ENCODE assay signal across 31 cellular contexts in genomic region chr10:66257801-66258200, GRCh38.
"Had no signal": no experiment of that assay in that cellular context is flagged by ENCODE, and none has a peak within 500 bp of the region (broad histone marks: within the 10 kb centered on the region; RNA-seq: fewer than 3 reads in every experiment).

No MANE protein-coding gene starts in this region.

- H3K27me3 ChIP-seq: adrenal gland, ascending aorta, body of pancreas, brain microvascular endothelial cell, breast epithelium, cardiac muscle cell had no signal

- ATAC-seq: activated naive CD4-positive, alpha-beta T cell treated with anti-CD3 and anti-CD28 coated beads, Interleukin-2, amount 50 U/mL, for 72 hours; activated naive CD8-positive, alpha-beta T cell treated with anti-CD3 and anti-CD28 coated beads, Interleukin-2, amount 50 U/mL, for 24 hours; activated T-cell treated with anti-CD3 and anti-CD28 coated beads, Interleukin-2, amount 50 U/mL, for 4 hours; activated T-cell treated with anti-CD3 and anti-CD28 coated beads, Interleukin-2, amount 50 U/mL, for 72 hours; activated T-helper 17 cell treated with anti-CD3 and anti-CD28 coated beads, Interleukin-2, amount 50 U/mL, for 72 hours; body of pancreas had no signal

- H3K4me1 ChIP-seq: adrenal gland, ascending aorta, body of pancreas, breast epithelium had no signal

- H3K4me3 ChIP-seq: adrenal gland, ascending aorta, body of pancreas, breast epithelium, cardiac muscle cell had no signal

- H3K27ac ChIP-seq: adrenal gland, ascending aorta, body of pancreas, brain microvascular endothelial cell, breast epithelium, cardiac muscle cell had no signal

- H3K9me3 ChIP-seq: adrenal gland, ascending aorta, body of pancreas, breast epithelium had no signal

- DNase-seq: activated effector memory CD4-positive, alpha-beta T cell treated with anti-CD3 and anti-CD28 coated beads, Interleukin-2, amount 50 U/mL, for 16 hours; activated effector memory CD4-positive, alpha-beta T cell treated with Interleukin-2 at 50 U/mL for 16 hours; activated gamma-delta T cell; activated gamma-delta T cell treated with Interleukin-2 at 50 U/mL for 16 hours; activated naive CD4-positive, alpha-beta T cell; activated naive CD4-positive, alpha-beta T cell treated with anti-CD3 and anti-CD28 coated beads for 36 hours; activated naive CD4-positive, alpha-beta T cell treated with anti-CD3 and anti-CD28 coated beads, Interleukin-2, amount 10 ng/mL, durations not matched to agents 7 days and 5 days; activated naive CD4-positive, alpha-beta T cell treated with anti-CD3 and anti-CD28 coated beads, Interleukin-2, amount 50 U/mL, for 16 hours; activated naive CD4-positive, alpha-beta T cell treated with Interleukin-2 at 50 U/mL for 16 hours; activated naive CD8-positive, alpha-beta T cell treated with anti-CD3 and anti-CD28 coated beads for 36 hours; activated naive CD8-positive, alpha-beta T cell treated with anti-CD3 and anti-CD28 coated beads, Interleukin-2, amount 10 ng/mL, durations not matched to agents 7 days and 5 days; activated naive CD8-positive, alpha-beta T cell treated with anti-CD3 and anti-CD28 coated beads, Interleukin-2, amount 50 U/mL, for 24 hours; activated T-cell treated with anti-CD3 and anti-CD28 coated beads, Interleukin-2, amount 50 U/mL, for 24 hours; activated T-cell treated with anti-CD3 and anti-CD28 coated beads, Interleukin-2, amount 50 U/mL, for 4 hours; activated T-cell treated with anti-CD3 and anti-CD28 coated beads, Interleukin-2, amount 50 U/mL, for 48 hours; activated T-cell treated with anti-CD3 and anti-CD28 coated beads, Interleukin-2, amount 50 U/mL, for 72 hours; adrenal gland; amniotic stem cell; amygdala; anterior cingulate cortex; aorta; body of pancreas; brain microvascular endothelial cell; caudate nucleus; central memory CD4-positive, alpha-beta T cell; cerebellar nuclear complex had no signal

- H3K36me3 ChIP-seq: adrenal gland, ascending aorta, brain microvascular endothelial cell, breast epithelium, cardiac muscle cell had no signal
